Comparison of ENCODE assay signal across 8 cellular contexts in genomic region chr9:38068866-38069628, GRCh38. TPM values are rescaled to one million over a fixed set of nuclear protein-coding genes. Genes with fewer than 3 reads are reported as not detected.
DNase-seq lines count a peak whose midpoint lies in the region; ATAC-seq, FAIRE-seq and TF ChIP-seq lines count a peak whose summit lies in the region.

Gene SHB (minus strand): TSS chr9:38069227. CDS start chr9:38068645, 582 bp downstream.

- peaks cover 4% of the 10 kb centered on the region for H3K27me3 ChIP-seq in CD8-positive, alpha-beta T cell (ENCODE audit: insufficient read depth, low read length)

- peak within 1 kb of the TSS; percentile 85 for H3K4me3 Mint-ChIP-seq in CD8-positive, alpha-beta T cell
- H3K4me3 Mint-ChIP-seq in neural crest cell: peak within 1 kb of the TSS; percentile 89
- H3K4me3 Mint-ChIP-seq in stimulated activated naive CD8-positive, alpha-beta T cell treated with anti-CD3 and anti-CD28 coated beads, Interleukin-15, amount 100 ng/mL, for 72 hours: peak within 1 kb of the TSS; percentile 88 to 90

- peak; percentile 26 for TF ChIP-seq CTCF in CD8-positive, alpha-beta T cell (IDR thresholded peaks at IDR 0.05)
- no peak for TF ChIP-seq CTCF in GM20000 (IDR thresholded peaks at IDR 0.05; ENCODE audit: extremely low read depth, missing control alignments)
- no peak for TF ChIP-seq CTCF in foreskin fibroblast (IDR thresholded peaks at IDR 0.05; ENCODE audit: low read depth, low read length)
- peak; percentile 32 for TF ChIP-seq CTCF in neural crest cell (conservative IDR thresholded peaks at IDR 0.05)

- no peaks in the 10 kb centered on the region for H3K9me3 ChIP-seq in CD8-positive, alpha-beta T cell (ENCODE audit: low read length)

- CTCF ChIA-PET in CD8-positive, alpha-beta T cell (lab: Charles Lee): interaction anchor here (1.2 to 5.2 kb wide), 3 partner anchors 18 to 162 kb away, joined by 3 to 39 read pairs (median 4); no protein-coding TSS in a partner anchor

- H3K36me3 ChIP-seq in CD8-positive, alpha-beta T cell (ENCODE audit: insufficient read depth, low read length): no peaks in the 10 kb centered on the region

- DNase-seq in CD8-positive, alpha-beta T cell: peak; percentile 68 to 89 (median 80)
- DNase-seq in GM20000 (ENCODE audit: low spot score) (peak; percentile 98), HT1080 (ENCODE audit: low read depth) (peak; percentile 40), RCC 7860 (ENCODE audit: low spot score) (peak; percentile 36), foreskin fibroblast (peak; percentile 62 to 84), neural crest cell (ENCODE audit: low read depth, low spot score) (peak; percentile 62)
- DNase-seq in activated effector memory CD4-positive, alpha-beta T cell treated with Interleukin-2 at 50 U/mL for 16 hours: peak; percentile 79
- peak; percentile 62 to 72 for DNase-seq in stimulated activated naive CD8-positive, alpha-beta T cell treated with anti-CD3 and anti-CD28 coated beads, Interleukin-15, amount 100 ng/mL, for 72 hours

- ATAC-seq in CD8-positive, alpha-beta T cell: peak; percentile 81
- ATAC-seq in stimulated activated naive CD8-positive, alpha-beta T cell treated with anti-CD3 and anti-CD28 coated beads, Interleukin-15, amount 100 ng/mL, for 72 hours: peak; percentile 79

- H3K4me1 ChIP-seq in CD8-positive, alpha-beta T cell (ENCODE audit: insufficient read depth, low read length): peaks cover 24% of the 10 kb centered on the region

- no peaks in the 10 kb centered on the region for H3K27me3 Mint-ChIP-seq in CD8-positive, alpha-beta T cell (ENCODE audit: low read depth)
- peaks cover 61% of the 10 kb centered on the region for H3K27me3 Mint-ChIP-seq in neural crest cell (ENCODE audit: low read depth)
- peaks cover 26% of the 10 kb centered on the region for H3K27me3 Mint-ChIP-seq in stimulated activated naive CD8-positive, alpha-beta T cell treated with anti-CD3 and anti-CD28 coated beads, Interleukin-15, amount 100 ng/mL, for 72 hours

- no peak for FAIRE-seq in RCC 7860 (lab: Jason Lieb, UNC)

- H3K4me1 Mint-ChIP-seq in CD8-positive, alpha-beta T cell (ENCODE audit: low read depth): peaks cover 24% of the 10 kb centered on the region
- peaks cover 38% of the 10 kb centered on the region for H3K4me1 Mint-ChIP-seq in neural crest cell
- H3K4me1 Mint-ChIP-seq in stimulated activated naive CD8-positive, alpha-beta T cell treated with anti-CD3 and anti-CD28 coated beads, Interleukin-15, amount 100 ng/mL, for 72 hours: peaks cover 33% of the 10 kb centered on the region

- H3K4me3 ChIP-seq in CD8-positive, alpha-beta T cell (ENCODE audit: low read depth, low read length): peak within 1 kb of the TSS; percentile 88
- H3K4me3 ChIP-seq in foreskin fibroblast (ENCODE audit: low read depth in 1 of 2, low read length in 2 of 2): peak within 1 kb of the TSS; percentile 81 to 97

- peak within 1 kb of the TSS; percentile 74 for H3K27ac Mint-ChIP-seq in CD8-positive, alpha-beta T cell
- H3K27ac Mint-ChIP-seq in neural crest cell (ENCODE audit: unreplicated experiment): no peak within 1 kb of the TSS
- no peak within 1 kb of the TSS for H3K27ac Mint-ChIP-seq in stimulated activated naive CD8-positive, alpha-beta T cell treated with anti-CD3 and anti-CD28 coated beads, Interleukin-15, amount 100 ng/mL, for 72 hours

- H3K9me3 Mint-ChIP-seq in CD8-positive, alpha-beta T cell: no peaks in the 10 kb centered on the region
- no peaks in the 10 kb centered on the region for H3K9me3 Mint-ChIP-seq in neural crest cell
- H3K9me3 Mint-ChIP-seq in stimulated activated naive CD8-positive, alpha-beta T cell treated with anti-CD3 and anti-CD28 coated beads, Interleukin-15, amount 100 ng/mL, for 72 hours: no peaks in the 10 kb centered on the region

- POLR2A ChIA-PET in CD8-positive, alpha-beta T cell (lab: Charles Lee): interaction anchor here (0.8 kb wide), 1 partner anchor 17 kb away, joined by 4 read pairs; no protein-coding TSS in a partner anchor

- peak within 1 kb of the TSS; percentile 42 for H3K27ac ChIP-seq in CD8-positive, alpha-beta T cell (ENCODE audit: low read depth, low read length)

- H3K36me3 Mint-ChIP-seq in CD8-positive, alpha-beta T cell: no peaks in the 10 kb centered on the region
- H3K36me3 Mint-ChIP-seq in neural crest cell (ENCODE audit: low read depth): no peaks in the 10 kb centered on the region

- intact Hi-C loops in CD8-positive, alpha-beta T cell (cut with DNase I, micrococcal nuclease): loop anchor here (1.0 to 10.0 kb wide), 4 partner anchors 165 to 582 kb away; partner anchors contain the start of genes SLC25A51 (in 2 of the 2), EXOSC3 (in 1 of the 2) and POLR1E (in 1 of the 2)

RNA-seq across cellular contexts. Expression of gene SHB, which starts in this region (rescaled TPM):
- 1 to 10 TPM; 2.4 to 3.0 TPM for total RNA-seq in CD8-positive, alpha-beta T cell
- total RNA-seq in HT1080 (2014; rRNA removed; shearing (Covaris generic)): 31.9 and 42.8 TPM in 2 replicates
- polyA plus RNA-seq in HT1080 (2015; cell fraction: cytosol; rRNA removed): 38.7 and 41.0 TPM in 2 replicates
- polyA plus RNA-seq in HT1080 (2015; cell fraction: nucleus; rRNA removed): 27.9 and 30.9 TPM in 2 replicates
- 4.6 and 4.8 TPM in 2 replicates for total RNA-seq in neural crest cell

Comparison
In these comparisons a context has a peak if more than half of its experiments do, and no peak if none do; other contexts are left out.
1. Peak in every context shown above with its lines: DNase-seq, ATAC-seq, H3K4me3 ChIP-seq and H3K27ac ChIP-seq.
2. DNase-seq: peak in every context shown above with its lines; median percentile 98 in GM20000; 80 in CD8-positive, alpha-beta T cell; 79 in activated effector memory CD4-positive, alpha-beta T cell treated with Interleukin-2 at 50 U/mL for 16 hours; 73 in foreskin fibroblast; 67 in stimulated activated naive CD8-positive, alpha-beta T cell treated with anti-CD3 and anti-CD28 coated beads, Interleukin-15, amount 100 ng/mL, for 72 hours; 62 in neural crest cell; 40 in HT1080; 36 in RCC 7860.
3. CTCF ChIP-seq: peak in CD8-positive, alpha-beta T cell (single experiment) and neural crest cell (single experiment); none in GM20000 (single experiment) and foreskin fibroblast (single experiment).